29 cellular contexts compared by ENCODE assay signal in the genomic region with DNA sequence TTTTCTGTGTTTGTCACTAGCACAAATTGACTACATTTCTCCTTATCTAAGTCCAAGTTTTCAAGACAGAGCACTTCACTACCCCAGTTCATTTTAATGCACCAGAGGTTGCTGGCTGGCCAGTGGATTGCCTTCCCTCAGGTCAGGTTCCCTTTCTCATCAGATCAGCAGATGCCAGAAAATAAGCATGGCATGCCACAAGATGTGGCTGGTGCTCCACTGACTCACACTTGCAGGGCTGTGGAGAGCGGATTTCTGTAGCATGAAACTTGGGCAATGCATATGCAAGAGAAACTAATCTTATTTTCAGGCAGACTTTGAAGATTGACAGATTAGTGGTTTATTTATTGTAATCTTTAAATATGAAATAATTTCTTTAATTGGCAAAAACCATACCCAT.
DNase-seq lines count a peak whose midpoint lies in the region; ATAC-seq and TF ChIP-seq lines count a peak whose summit lies in the region.
"Had no signal": no experiment of that assay in that cellular context is flagged by ENCODE, and none has a peak within 500 bp of the region (broad histone marks: within the 10 kb centered on the region; RNA-seq: fewer than 3 reads in every experiment).

No MANE protein-coding gene starts in this region.

- TF ChIP-seq CTCF in A673 (conservative IDR thresholded peaks at IDR 0.05; ENCODE audit: low read depth, low read length), result no peak
- no peak for TF ChIP-seq CTCF in dorsolateral prefrontal cortex (IDR thresholded peaks at IDR 0.05 in 54 of 56, conservative IDR thresholded peaks at IDR 0.05 in 2 of 56; ENCODE audit: low read depth in 1 of 56, partially characterized antibody in 56 of 56)
- TF ChIP-seq CTCF in lower lobe of right lung (IDR thresholded peaks at IDR 0.05), result no peak

- H3K27ac ChIP-seq in A673 (ENCODE audit: low read depth, low read length, poor library complexity, severe bottlenecking) (peak overlapping the region; percentile 38), dorsolateral prefrontal cortex (no peak overlapping the region), lower lobe of right lung (no peak overlapping the region), mesendoderm (ENCODE audit: low read depth, low read length) (no peak overlapping the region)
- H3K27ac ChIP-seq: A549, KMS-11, prostate gland, skin epidermis, vagina, VCaP had no signal

- H3K36me3 ChIP-seq in A673 (ENCODE audit: insufficient read depth, low read length, poor library complexity, severe bottlenecking), result no peaks in the 10 kb centered on the region
- no peaks in the 10 kb centered on the region for H3K36me3 ChIP-seq in lower lobe of right lung
- H3K36me3 ChIP-seq in mesendoderm (ENCODE audit: control insufficient read depth, insufficient read depth, low read length), result no peaks in the 10 kb centered on the region
- H3K36me3 ChIP-seq: BE2C, prostate gland, vagina had no signal

- no peak overlapping the region for H3K18ac ChIP-seq in mesendoderm (ENCODE audit: low read length)

- no peaks in the 10 kb centered on the region for H3K27me3 ChIP-seq in A673 (replicated peaks; ENCODE audit: insufficient read depth, low read depth, low read length, poor library complexity)
- peaks cover 0 to 3% (median 0%) of the 10 kb centered on the region in 45 donors for H3K27me3 ChIP-seq in dorsolateral prefrontal cortex
- H3K27me3 ChIP-seq in lower lobe of right lung (ENCODE audit: low read depth), result no peaks in the 10 kb centered on the region
- no peaks in the 10 kb centered on the region for H3K27me3 ChIP-seq in mesendoderm (ENCODE audit: insufficient read depth, low read length, poor library complexity)
- H3K27me3 ChIP-seq: BE2C, vagina had no signal

- DNase-seq in A673 (ENCODE audit: low spot score) (peak; percentile 44), HT1080 (ENCODE audit: low read depth) (peak; percentile 61), SK-MEL-5 (ENCODE audit: low read depth, low spot score) (peak; percentile 15), fibroblast of peridontal ligament (ENCODE audit: extremely low read depth) (peak; percentile 18), sciatic nerve (ENCODE audit: low spot score) (no peak), dorsolateral prefrontal cortex (no peak), lower lobe of right lung (no peak), mesendoderm (no peak)
- DNase-seq: activated CD4-positive, alpha-beta T cell treated with anti-CD3 and anti-CD28 coated beads for 4 hours; activated T-cell treated with anti-CD3 and anti-CD28 coated beads for 4 hours; aorta; BE2C; caudate nucleus; cortex of kidney; HCEC 1CT; hypothalamus; naive B cell; NCI-H1092 treated with DMSO at 0.1 percent for 48 hours; NCI-H1930; NCI-H69; nucleus accumbens; stimulated activated naive CD8-positive, alpha-beta T cell treated with anti-CD3 and anti-CD28 coated beads, Interleukin-15, amount 100 ng/mL, for 72 hours had no signal

- no peak overlapping the region for H3K23ac ChIP-seq in mesendoderm (ENCODE audit: low read length)

- no peak overlapping the region for H2BK5ac ChIP-seq in mesendoderm (ENCODE audit: low read length)

- H4K8ac ChIP-seq in mesendoderm (ENCODE audit: low read depth, low read length), result no peak overlapping the region

- H3K4me2 ChIP-seq in mesendoderm (ENCODE audit: low read length), result no peak overlapping the region
- H3K4me2 ChIP-seq: A549, KMS-11 had no signal

- in situ Hi-C loops in SK-MEL-5 (cut with HindIII; ENCODE audit: low pct_unique_long_range_greater_than_20kb, low sequenced_read_pairs), result no loop called here

- H4K5ac ChIP-seq in mesendoderm (ENCODE audit: low read length), result no peak overlapping the region

- H3K4me3 ChIP-seq in A673 (ENCODE audit: low read depth, low read length, poor library complexity, severe bottlenecking) (no peak overlapping the region), dorsolateral prefrontal cortex (no peak overlapping the region), lower lobe of right lung (no peak overlapping the region), mesendoderm (ENCODE audit: low read length) (no peak overlapping the region)
- H3K4me3 ChIP-seq: A549, prostate gland, skin epidermis, vagina had no signal

- CTCF ChIA-PET in A673 (lab: Charles Lee), result no interaction called here

- no peaks in the 10 kb centered on the region for H3K79me1 ChIP-seq in mesendoderm (ENCODE audit: low read length)

- no peak overlapping the region for H2AK5ac ChIP-seq in mesendoderm (ENCODE audit: low read length)

- no peak overlapping the region for H3K56ac ChIP-seq in mesendoderm (ENCODE audit: low read length)

- H2BK120ac ChIP-seq in mesendoderm (ENCODE audit: low read depth, low read length), result no peak overlapping the region

- H2BK15ac ChIP-seq in mesendoderm (replicated peaks; ENCODE audit: low read depth), result no peak overlapping the region

- ATAC-seq in sciatic nerve, result no peak
- no peak for ATAC-seq in lower lobe of right lung
- ATAC-seq: A549; left lobe of liver; stimulated activated naive CD8-positive, alpha-beta T cell treated with anti-CD3 and anti-CD28 coated beads, Interleukin-15, amount 100 ng/mL, for 72 hours had no signal

- WGBS in mesendoderm (ENCODE audit: extremely low coverage, insufficient coverage, low lambda C conversion rate), result no CpG with 5 or more reads among the region's 1 CpG

- no peaks in the 10 kb centered on the region for H3K79me2 ChIP-seq in mesendoderm (ENCODE audit: control insufficient read depth, insufficient read depth, low read length)

- BruUV-seq in A673 (replicated peaks; lab: Mats Ljungman, UMichigan), result no TSS peak

- H3K9me3 ChIP-seq in A673 (ENCODE audit: low read depth, low read length, poor library complexity, severe bottlenecking) (peaks cover 13% of the 10 kb centered on the region), lower lobe of right lung (no peaks in the 10 kb centered on the region)
- H3K9me3 ChIP-seq: BE2C, prostate gland, vagina had no signal

- H3K9ac ChIP-seq in mesendoderm (ENCODE audit: low read length), result no peak overlapping the region
- H3K9ac ChIP-seq: KMS-11 had no signal

- POLR2A ChIA-PET in A673 (lab: Charles Lee; ENCODE audit: low non-redundant PET), result no interaction called here

- H3K4me1 ChIP-seq in A673 (ENCODE audit: insufficient read depth, low read length, poor library complexity, severe bottlenecking), result peaks cover 7% of the 10 kb centered on the region
- peaks cover 4% of the 10 kb centered on the region for H3K4me1 ChIP-seq in lower lobe of right lung
- H3K4me1 ChIP-seq in mesendoderm (ENCODE audit: control insufficient read depth, low read depth, low read length), result no peaks in the 10 kb centered on the region
- H3K4me1 ChIP-seq: A549, BE2C, prostate gland, vagina had no signal

- H3K4ac ChIP-seq in mesendoderm (ENCODE audit: low read depth, low read length), result no peak overlapping the region

- intact Hi-C loops in A673 (cut with micrococcal nuclease; ENCODE audit: unreplicated experiment) (loop anchor here (5.0 kb wide), 1 partner anchor 160 kb away; no protein-coding TSS in a partner anchor), sciatic nerve (cut with DNase I) (no loop called here), dorsolateral prefrontal cortex (cut with DNase I) (no loop called here), lower lobe of right lung (cut with DNase I) (no loop called here)

Comparison
In these comparisons a context has a peak if more than half of its experiments do, and no peak if none do; other contexts are left out.
1. DNase-seq: peak in A673 (single experiment), HT1080 (single experiment), SK-MEL-5 (single experiment) and fibroblast of peridontal ligament (single experiment); none in sciatic nerve (single experiment), dorsolateral prefrontal cortex (0 of 10), lower lobe of right lung (single experiment) and mesendoderm (single experiment).